ENCODE assay signal across 24 cellular contexts in genomic region chrX:63961964-63962363, GRCh38.
"Had no signal": no experiment of that assay in that cellular context is flagged by ENCODE, and none has a peak within 500 bp of the region (broad histone marks: within the 10 kb centered on the region; RNA-seq: fewer than 3 reads in every experiment).

No MANE protein-coding gene starts in this region.

- H3K36me3 Mint-ChIP-seq: activated naive CD8-positive, alpha-beta T cell had no signal

- H3K4me3 Mint-ChIP-seq: activated CD4-positive, alpha-beta memory T cell treated with anti-CD3 and anti-CD28 coated beads, Interleukin-2, amount 10 ng/mL, durations not matched to agents 7 days and 5 days; activated CD4-positive, alpha-beta T cell treated with anti-CD3 and anti-CD28 coated beads for 36 hours; activated CD4-positive, alpha-beta T cell treated with anti-CD3 and anti-CD28 coated beads, Interleukin-2, amount 10 ng/mL, durations not matched to agents 7 days and 5 days; activated naive CD8-positive, alpha-beta T cell; activated T-cell treated with anti-CD3 and anti-CD28 coated beads, Interleukin-2, amount 50 U/mL, for 4 hours; activated T-helper 17 cell treated with anti-CD3 and anti-CD28 coated beads, Interleukin-2, amount 50 U/mL, for 72 hours had no signal

- H3K27me3 Mint-ChIP-seq: activated CD4-positive, alpha-beta memory T cell treated with anti-CD3 and anti-CD28 coated beads, Interleukin-2, amount 10 ng/mL, durations not matched to agents 7 days and 5 days; activated CD4-positive, alpha-beta T cell treated with anti-CD3 and anti-CD28 coated beads for 36 hours; activated CD4-positive, alpha-beta T cell treated with anti-CD3 and anti-CD28 coated beads, Interleukin-2, amount 10 ng/mL, durations not matched to agents 7 days and 5 days; activated naive CD8-positive, alpha-beta T cell; activated T-helper 17 cell treated with anti-CD3 and anti-CD28 coated beads, Interleukin-2, amount 50 U/mL, for 72 hours had no signal

- H3K36me3 ChIP-seq: colonic mucosa, esophagus squamous epithelium, gastroesophageal sphincter had no signal

- H3K4me3 ChIP-seq: colonic mucosa, esophagus squamous epithelium, gastroesophageal sphincter had no signal

- H3K4me1 Mint-ChIP-seq: activated CD4-positive, alpha-beta memory T cell treated with anti-CD3 and anti-CD28 coated beads, Interleukin-2, amount 10 ng/mL, durations not matched to agents 7 days and 5 days; activated CD4-positive, alpha-beta T cell treated with anti-CD3 and anti-CD28 coated beads for 36 hours; activated CD4-positive, alpha-beta T cell treated with anti-CD3 and anti-CD28 coated beads, Interleukin-2, amount 10 ng/mL, durations not matched to agents 7 days and 5 days; activated T-helper 17 cell treated with anti-CD3 and anti-CD28 coated beads, Interleukin-2, amount 50 U/mL, for 72 hours had no signal

- DNase-seq: activated CD4-positive, alpha-beta memory T cell treated with anti-CD3 and anti-CD28 coated beads, Interleukin-2, amount 10 ng/mL, durations not matched to agents 7 days and 5 days; activated CD4-positive, alpha-beta T cell treated with anti-CD3 and anti-CD28 coated beads for 36 hours; activated CD4-positive, alpha-beta T cell treated with anti-CD3 and anti-CD28 coated beads, Interleukin-2, amount 10 ng/mL, durations not matched to agents 7 days and 5 days; activated CD4-positive, alpha-beta T cell treated with anti-CD3 and anti-CD28 coated beads, Interleukin-2, amount 50 U/mL, for 4 hours; activated CD4-positive, CD25-positive, alpha-beta regulatory T cell; activated CD4-positive, CD25-positive, alpha-beta regulatory T cell treated with anti-CD3 and anti-CD28 coated beads, Interleukin-2, amount 50 U/mL, for 72 hours; activated CD8-positive, alpha-beta memory T cell treated with anti-CD3 and anti-CD28 coated beads for 24 hours; activated effector memory CD4-positive, alpha-beta T cell treated with Interleukin-2 at 50 U/mL for 16 hours; activated gamma-delta T cell treated with Interleukin-2 at 50 U/mL for 16 hours; activated naive CD4-positive, alpha-beta T cell treated with anti-CD3 and anti-CD28 coated beads, Interleukin-2, amount 50 U/mL, for 16 hours; activated naive CD4-positive, alpha-beta T cell treated with Interleukin-2 at 50 U/mL for 16 hours; activated T-cell treated with anti-CD3 and anti-CD28 coated beads, Interleukin-2, amount 50 U/mL, for 4 hours; amniotic stem cell; anterior cingulate cortex; cerebellar nuclear complex; colonic mucosa; effector CD8-positive, alpha-beta T cell; esophagus squamous epithelium; foreskin melanocyte; T-helper 2 cell had no signal

- H3K27ac Mint-ChIP-seq: activated CD4-positive, alpha-beta memory T cell treated with anti-CD3 and anti-CD28 coated beads, Interleukin-2, amount 10 ng/mL, durations not matched to agents 7 days and 5 days; activated CD4-positive, alpha-beta T cell treated with anti-CD3 and anti-CD28 coated beads for 36 hours; activated CD4-positive, alpha-beta T cell treated with anti-CD3 and anti-CD28 coated beads, Interleukin-2, amount 10 ng/mL, durations not matched to agents 7 days and 5 days; activated naive CD8-positive, alpha-beta T cell; activated T-helper 17 cell treated with anti-CD3 and anti-CD28 coated beads, Interleukin-2, amount 50 U/mL, for 72 hours had no signal

- ATAC-seq: activated CD4-positive, alpha-beta T cell treated with anti-CD3 and anti-CD28 coated beads for 36 hours; activated T-cell treated with anti-CD3 and anti-CD28 coated beads, Interleukin-2, amount 50 U/mL, for 4 hours; activated T-helper 17 cell treated with anti-CD3 and anti-CD28 coated beads, Interleukin-2, amount 50 U/mL, for 72 hours; gastroesophageal sphincter had no signal

- H3K27me3 ChIP-seq: colonic mucosa, esophagus squamous epithelium, gastroesophageal sphincter had no signal

- H3K4me1 ChIP-seq: colonic mucosa, esophagus squamous epithelium, gastroesophageal sphincter had no signal

- H3K9me3 ChIP-seq: colonic mucosa, esophagus squamous epithelium, gastroesophageal sphincter had no signal

- H3K27ac ChIP-seq: colonic mucosa, epithelial cell of prostate, esophagus squamous epithelium, gastroesophageal sphincter had no signal
